8 cellular contexts compared by ENCODE assay signal in genomic region chr17:17042381-17042736, GRCh38. TPM values are rescaled to one million over a fixed set of nuclear protein-coding genes. Genes with fewer than 3 reads are reported as not detected.
DNase-seq lines count a peak whose midpoint lies in the region; ATAC-seq and TF ChIP-seq lines count a peak whose summit lies in the region.

MPRIP (plus strand) TSS chr17:17042457; CDS start chr17:17042849, 392 bp downstream.

- H3K9ac ChIP-seq in duodenal mucosa (ENCODE audit: low read depth in 1 of 2, low read length in 2 of 2) (peak within 1 kb of the TSS; percentile 81 to 89), muscle layer of colon (ENCODE audit: low read length) (peak within 1 kb of the TSS; percentile 89)

- no peaks in the 10 kb centered on the region for H3K27me3 ChIP-seq in duodenal mucosa (ENCODE audit: control insufficient read depth in 1 of 2, insufficient read depth in 2 of 2, low read length in 2 of 2)
- no peaks in the 10 kb centered on the region for H3K27me3 ChIP-seq in muscle layer of colon (ENCODE audit: control insufficient read depth in 1 of 2, insufficient read depth in 2 of 2, low read length in 2 of 2)

- H3K4me1 ChIP-seq in duodenal mucosa (ENCODE audit: control insufficient read depth in 1 of 2, insufficient read depth in 2 of 2, low read length in 2 of 2): peaks cover 39 to 44% of the 10 kb centered on the region in 2 donors
- peaks cover 41% of the 10 kb centered on the region for H3K4me1 ChIP-seq in muscle layer of colon (ENCODE audit: insufficient read depth, low read length)

- H3K4me3 ChIP-seq in LNCaP clone FGC (ENCODE audit: low read depth, low read length) (peak within 1 kb of the TSS; percentile 97), duodenal mucosa (ENCODE audit: low read depth in 1 of 2, low read length in 2 of 2) (peak within 1 kb of the TSS; percentile 81 to 91), muscle layer of colon (ENCODE audit: low read depth in 1 of 2, low read length in 2 of 2) (peak within 1 kb of the TSS; percentile 76 to 83)

- in situ Hi-C loops in G401 (cut with HindIII; ENCODE audit: low sequenced_read_pairs): no loop called here

- DNase-seq in G401 (ENCODE audit: low spot score) (no peak), LNCaP clone FGC (ENCODE audit: low read depth) (no peak), kidney tubule cell (ENCODE audit: low spot score) (no peak)

- H3K36me3 ChIP-seq in duodenal mucosa (ENCODE audit: control insufficient read depth in 1 of 2, insufficient read depth in 2 of 2, low read length in 2 of 2): no peaks in the 10 kb centered on the region
- no peaks in the 10 kb centered on the region for H3K36me3 ChIP-seq in muscle layer of colon (ENCODE audit: insufficient read depth, low read length)

- no peak for ATAC-seq in HG03571 (IDR thresholded peaks at IDR 0.05; ENCODE audit: unreplicated experiment)
- ATAC-seq in GM18870 (IDR thresholded peaks at IDR 0.05; ENCODE audit: unreplicated experiment): no peak
- no peak for ATAC-seq in HG03378 (IDR thresholded peaks at IDR 0.05; ENCODE audit: unreplicated experiment)

- no peak for TF ChIP-seq CTCF in LNCaP clone FGC (IDR thresholded peaks at IDR 0.05; ENCODE audit: control insufficient read depth, extremely low read depth, insufficient read depth)

- H3K9me3 ChIP-seq in duodenal mucosa (ENCODE audit: control insufficient read depth in 1 of 2, low read length in 2 of 2) (no peaks in the 10 kb centered on the region), muscle layer of colon (ENCODE audit: low read length) (no peaks in the 10 kb centered on the region)

- peak within 1 kb of the TSS; percentile 65 for H3K27ac ChIP-seq in duodenal mucosa (ENCODE audit: low read depth, low read length)
- peak within 1 kb of the TSS; percentile 75 for H3K27ac ChIP-seq in muscle layer of colon (ENCODE audit: low read depth, low read length)

RNA-seq across cellular contexts. Expression of gene MPRIP, which starts in this region (rescaled TPM):
- total RNA-seq in G401 (2014; rRNA removed; shearing (Covaris generic)): 59.5 and 97.1 TPM in 2 replicates
